ENCODE assay signal across 9 cellular contexts in genomic region chr22:23144432-23144831, GRCh38. TPM values are rescaled to one million over a fixed set of nuclear protein-coding genes. Genes with fewer than 3 reads are reported as not detected.
DNase-seq lines count a peak whose midpoint lies in the region; ATAC-seq and TF ChIP-seq lines count a peak whose summit lies in the region.
"Had no signal": no experiment of that assay in that cellular context is flagged by ENCODE, and none has a peak within 500 bp of the region (broad histone marks: within the 10 kb centered on the region; RNA-seq: fewer than 3 reads in every experiment).

No MANE protein-coding gene starts in this region.

- H2BK12ac ChIP-seq in mesenchymal stem cell (ENCODE audit: low read length in 2 of 2) (no peak overlapping the region), trophoblast cell (ENCODE audit: low read length) (no peak overlapping the region)

- H2AFZ ChIP-seq in mesenchymal stem cell (ENCODE audit: low read depth, low read length) (no peak overlapping the region), trophoblast cell (ENCODE audit: insufficient read depth, low read length, poor library complexity) (no peak overlapping the region)

- no peak overlapping the region for H4K12ac ChIP-seq in trophoblast cell (ENCODE audit: low read depth, low read length)

- H2BK120ac ChIP-seq in mesenchymal stem cell (ENCODE audit: low read depth, low read length) (no peak overlapping the region), trophoblast cell (ENCODE audit: insufficient read depth, low read length, poor library complexity) (no peak overlapping the region)

- intact Hi-C loops in tibial artery (cut with DNase I; ENCODE audit: low total_unique reads) (no loop called here), posterior vena cava (cut with DNase I) (loop anchor here in 1 of 2 donors (10.0 kb wide), 1 partner anchor 1000 kb away; no protein-coding TSS in a partner anchor)

- no peak for DNase-seq in activated naive CD4-positive, alpha-beta T cell treated with anti-CD3 and anti-CD28 coated beads, Interleukin-2, amount 10 ng/mL, durations not matched to agents 7 days and 5 days
- DNase-seq in activated naive CD4-positive, alpha-beta T cell treated with Interleukin-2 at 50 U/mL for 16 hours, result no peak
- DNase-seq in mesenchymal stem cell (no peak), tibial artery (no peak), posterior vena cava (ENCODE audit: low spot score) (no peak), trophoblast cell (no peak)

- no peak overlapping the region for H3K27ac Mint-ChIP-seq in activated naive CD4-positive, alpha-beta T cell treated with anti-CD3 and anti-CD28 coated beads, Interleukin-2, amount 10 ng/mL, durations not matched to agents 7 days and 5 days

- no peak for TF ChIP-seq CTCF in tibial artery (IDR thresholded peaks at IDR 0.05)

- 100% methylated on average over 2 of the region's 4 CpGs for WGBS in mesenchymal stem cell
- WGBS in trophoblast cell (ENCODE audit: extremely low coverage, insufficient coverage, insufficient read length), result no CpG with 5 or more reads among the region's 4 CpGs

- peaks cover 25% of the 10 kb centered on the region for H3K4me1 ChIP-seq in mesenchymal stem cell (ENCODE audit: control insufficient read depth, insufficient read depth, low read depth, low read length)
- H3K4me1 ChIP-seq in tibial artery, result peaks cover 0 to 56% (median 28%) of the 10 kb centered on the region in 4 donors
- peaks cover 10 to 15% of the 10 kb centered on the region in 2 experiments for H3K4me1 ChIP-seq in trophoblast cell (ENCODE audit: control insufficient read depth in 1 of 2, insufficient read depth in 2 of 2, low read length in 2 of 2)

- H3K9me3 ChIP-seq in mesenchymal stem cell (ENCODE audit: control insufficient read depth, low read length) (no peaks in the 10 kb centered on the region), tibial artery (no peaks in the 10 kb centered on the region), trophoblast cell (ENCODE audit: insufficient read depth, low read depth, low read length) (no peaks in the 10 kb centered on the region)
- H3K9me3 ChIP-seq: right atrium auricular region had no signal

- H3K23ac ChIP-seq in mesenchymal stem cell (ENCODE audit: low read length in 2 of 2) (no peak overlapping the region), trophoblast cell (ENCODE audit: low read length) (no peak overlapping the region)

- peaks cover 54% of the 10 kb centered on the region for H3K4me1 Mint-ChIP-seq in activated naive CD4-positive, alpha-beta T cell treated with anti-CD3 and anti-CD28 coated beads, Interleukin-2, amount 10 ng/mL, durations not matched to agents 7 days and 5 days

- ATAC-seq in GM21619 (IDR thresholded peaks at IDR 0.05; ENCODE audit: unreplicated experiment), result no peak

- H3K27me3 Mint-ChIP-seq in activated naive CD4-positive, alpha-beta T cell treated with anti-CD3 and anti-CD28 coated beads, Interleukin-2, amount 10 ng/mL, durations not matched to agents 7 days and 5 days, result peaks cover 34% of the 10 kb centered on the region

- H3K36me3 ChIP-seq in mesenchymal stem cell (ENCODE audit: control insufficient read depth in 1 of 2, insufficient read depth in 2 of 2, low read depth in 1 of 2, low read length in 2 of 2) (peaks cover 0 to 5% of the 10 kb centered on the region in 2 experiments), tibial artery (no peaks in the 10 kb centered on the region), trophoblast cell (ENCODE audit: control insufficient read depth in 1 of 2, insufficient read depth in 2 of 2, low read length in 2 of 2) (no peaks in the 10 kb centered on the region)
- H3K36me3 ChIP-seq: right atrium auricular region had no signal

- peak overlapping the region; percentile 65 for H3K4me3 Mint-ChIP-seq in activated naive CD4-positive, alpha-beta T cell treated with anti-CD3 and anti-CD28 coated beads, Interleukin-2, amount 10 ng/mL, durations not matched to agents 7 days and 5 days

- H3K4me2 ChIP-seq in mesenchymal stem cell (ENCODE audit: low read length, poor library complexity, severe bottlenecking) (peak overlapping the region; percentile 50), trophoblast cell (ENCODE audit: low read length) (no peak overlapping the region)

- H3K4ac ChIP-seq in mesenchymal stem cell (ENCODE audit: low read depth in 1 of 2, low read length in 2 of 2) (no peak overlapping the region), trophoblast cell (ENCODE audit: low read depth, low read length) (no peak overlapping the region)

- H3K9me3 Mint-ChIP-seq in activated naive CD4-positive, alpha-beta T cell treated with anti-CD3 and anti-CD28 coated beads, Interleukin-2, amount 10 ng/mL, durations not matched to agents 7 days and 5 days, result no peaks in the 10 kb centered on the region

- H2BK5ac ChIP-seq in mesenchymal stem cell (ENCODE audit: low read depth, low read length, poor library complexity, severe bottlenecking) (no peak overlapping the region), trophoblast cell (ENCODE audit: low read depth, low read length, poor library complexity) (no peak overlapping the region)

- H3K36me3 Mint-ChIP-seq in activated naive CD4-positive, alpha-beta T cell treated with anti-CD3 and anti-CD28 coated beads, Interleukin-2, amount 10 ng/mL, durations not matched to agents 7 days and 5 days, result no peaks in the 10 kb centered on the region

- peaks cover 2% of the 10 kb centered on the region for H3K79me1 ChIP-seq in mesenchymal stem cell (replicated peaks; ENCODE audit: low read length, poor library complexity, severe bottlenecking)
- H3K79me1 ChIP-seq in trophoblast cell (ENCODE audit: low read length), result peaks cover 2% of the 10 kb centered on the region

- H4K91ac ChIP-seq in mesenchymal stem cell (ENCODE audit: low read length), result no peak overlapping the region
- H4K91ac ChIP-seq in trophoblast cell (ENCODE audit: low read depth, low read length), result no peak overlapping the region

- peak overlapping the region; percentile 51 for H3K9ac ChIP-seq in mesenchymal stem cell (ENCODE audit: low read length)
- no peak overlapping the region for H3K9ac ChIP-seq in trophoblast cell (ENCODE audit: low read length)

- H3K79me2 ChIP-seq in trophoblast cell (ENCODE audit: control insufficient read depth, insufficient read depth, low read length, poor library complexity), result no peaks in the 10 kb centered on the region

- H2AK5ac ChIP-seq in mesenchymal stem cell (ENCODE audit: low read length, severe bottlenecking), result no peak overlapping the region
- H2AK5ac ChIP-seq in trophoblast cell (ENCODE audit: low read length), result no peak overlapping the region

- H4K8ac ChIP-seq in mesenchymal stem cell (ENCODE audit: low read length) (no peak overlapping the region), trophoblast cell (ENCODE audit: low read depth, low read length) (no peak overlapping the region)

- H3K27ac ChIP-seq in angular gyrus (ENCODE audit: low read depth, low read length), result peak overlapping the region; percentile 83
- no peak overlapping the region for H3K27ac ChIP-seq in mesenchymal stem cell (ENCODE audit: low read length, poor library complexity, severe bottlenecking)
- peak overlapping the region; percentile 64 to 80 for H3K27ac ChIP-seq in tibial artery
- no peak overlapping the region for H3K27ac ChIP-seq in trophoblast cell (ENCODE audit: low read depth, low read length)

- peak overlapping the region in 1 of 2 experiments; percentile 83 for H3K4me3 ChIP-seq in mesenchymal stem cell (ENCODE audit: insufficient read depth in 1 of 2, low read depth in 1 of 2, low read length in 2 of 2)
- H3K4me3 ChIP-seq in tibial artery, result peak overlapping the region; percentile 41 to 55
- H3K4me3 ChIP-seq in trophoblast cell (ENCODE audit: low read depth, low read length), result no peak overlapping the region

- CTCF ChIA-PET in activated naive CD4-positive, alpha-beta T cell treated with anti-CD3 and anti-CD28 coated beads, Interleukin-2, amount 10 ng/mL, durations not matched to agents 7 days and 5 days (lab: Charles Lee), result interaction anchor here (0.8 kb wide), 1 partner anchor 13 kb away, joined by 4 read pairs; no protein-coding TSS in a partner anchor

- H3K27me3 ChIP-seq in mesenchymal stem cell (ENCODE audit: control insufficient read depth in 1 of 2, insufficient read depth in 1 of 2, low read length in 2 of 2) (no peaks in the 10 kb centered on the region), tibial artery (no peaks in the 10 kb centered on the region), trophoblast cell (ENCODE audit: insufficient read depth, low read length) (no peaks in the 10 kb centered on the region)
- H3K27me3 ChIP-seq: right atrium auricular region had no signal

- H3K14ac ChIP-seq in mesenchymal stem cell (ENCODE audit: low read length in 2 of 2) (no peak overlapping the region), trophoblast cell (ENCODE audit: low read length) (no peak overlapping the region)

- no peak overlapping the region for H3K18ac ChIP-seq in mesenchymal stem cell (ENCODE audit: low read depth in 1 of 2, low read length in 2 of 2)
- no peak overlapping the region for H3K18ac ChIP-seq in trophoblast cell (ENCODE audit: low read length)

- no peak overlapping the region for H2BK15ac ChIP-seq in mesenchymal stem cell (ENCODE audit: low read depth, poor library complexity, severe bottlenecking)

RNA-seq across cellular contexts. Expression of gene RAB36, which starts 0.8 kb away (rescaled TPM):
- 1.7 TPM for polyA plus RNA-seq in mesenchymal stem cell (2013, experiment 1 of 2)
- polyA plus RNA-seq in mesenchymal stem cell (2013, experiment 2 of 2), result 1.9 TPM
- total RNA-seq in posterior vena cava, result 1 to 10 TPM; 4.2 to 5.1 TPM
- polyA plus RNA-seq in trophoblast cell (2013), result 0.92 and 1.1 TPM in 2 replicates

RNA-seq across cellular contexts. Expression of gene RSPH14, which starts 2.6 kb away (rescaled TPM):
- not detected for polyA plus RNA-seq in mesenchymal stem cell (2013, experiment 1 of 2)
- polyA plus RNA-seq in mesenchymal stem cell (2013, experiment 2 of 2), result 0.04 TPM
- under 1 TPM; 0.32 to 0.57 TPM for total RNA-seq in posterior vena cava
- 0.07 and 0.16 TPM in 2 replicates for polyA plus RNA-seq in trophoblast cell (2013)
- total RNA-seq: right atrium auricular region had no signal

RNA-seq across cellular contexts. Expression of gene BCR, which starts 35.9 kb away (rescaled TPM):
- 7.3 TPM for polyA plus RNA-seq in mesenchymal stem cell (2013, experiment 1 of 2)
- 7.1 TPM for polyA plus RNA-seq in mesenchymal stem cell (2013, experiment 2 of 2)
- total RNA-seq in posterior vena cava, result 10 to 100 TPM; 40.3 to 47.4 TPM
- polyA plus RNA-seq in trophoblast cell (2013), result 49.8 and 53.0 TPM in 2 replicates

Comparison
In these comparisons a context has a peak if more than half of its experiments do, and no peak if none do; other contexts are left out.
1. H3K27ac ChIP-seq: peak in angular gyrus (single experiment) and tibial artery (2 of 2); none in mesenchymal stem cell (single experiment) and trophoblast cell (single experiment).